In the genomic region with DNA sequence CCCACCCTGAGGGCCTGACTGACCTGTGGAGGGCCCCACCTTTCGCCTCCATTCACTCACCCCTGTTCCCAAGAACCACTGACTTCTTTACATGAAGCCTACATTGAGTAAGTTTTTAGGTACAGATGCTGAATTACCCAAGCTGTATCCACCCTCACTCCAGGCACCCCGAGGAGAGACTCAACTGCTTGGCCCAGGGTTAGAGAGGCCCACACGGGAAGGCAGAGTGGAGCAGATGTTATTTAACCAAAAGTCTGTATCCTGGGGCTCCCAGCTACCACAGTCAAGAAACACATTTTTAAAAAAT, we compare ENCODE assay signal across 13 cellular contexts.
DNase-seq lines count a peak whose midpoint lies in the region; ATAC-seq and TF ChIP-seq lines count a peak whose summit lies in the region.
"Had no signal": no experiment of that assay in that cellular context is flagged by ENCODE, and none has a peak within 500 bp of the region (broad histone marks: within the 10 kb centered on the region; RNA-seq: fewer than 3 reads in every experiment).

No MANE protein-coding gene starts in this region.

- peaks cover 79% of the 10 kb centered on the region for H3K4me1 Mint-ChIP-seq in activated naive CD4-positive, alpha-beta T cell treated with anti-CD3 and anti-CD28 coated beads, Interleukin-2, amount 10 ng/mL, durations not matched to agents 7 days and 5 days
- peaks cover 91 to 96% (median 92%) of the 10 kb centered on the region in 3 donors for H3K4me1 Mint-ChIP-seq in T-cell
- H3K4me1 Mint-ChIP-seq in stimulated activated naive CD8-positive, alpha-beta T cell treated with anti-CD3 and anti-CD28 coated beads, Interleukin-15, amount 100 ng/mL, for 72 hours: peaks cover 90% of the 10 kb centered on the region

- H3K4me3 Mint-ChIP-seq in activated naive CD4-positive, alpha-beta T cell treated with anti-CD3 and anti-CD28 coated beads, Interleukin-2, amount 10 ng/mL, durations not matched to agents 7 days and 5 days: no peak overlapping the region
- peak overlapping the region; percentile 32 to 73 (median 52) for H3K4me3 Mint-ChIP-seq in T-cell
- H3K4me3 Mint-ChIP-seq in stimulated activated naive CD8-positive, alpha-beta T cell treated with anti-CD3 and anti-CD28 coated beads, Interleukin-15, amount 100 ng/mL, for 72 hours: peak overlapping the region; percentile 51 to 57

- peak in 1 of 4 experiments; percentile 19 for ATAC-seq in T-cell (replicated peaks in 1 of 4)
- ATAC-seq in stimulated activated naive CD8-positive, alpha-beta T cell treated with anti-CD3 and anti-CD28 coated beads, Interleukin-15, amount 100 ng/mL, for 72 hours: peak; percentile 18
- ATAC-seq: SK-N-SH treated with all-trans-retinoic acid at 6 μM for 48 hours had no signal

- peak overlapping the region; percentile 90 for H3K27ac Mint-ChIP-seq in activated naive CD4-positive, alpha-beta T cell treated with anti-CD3 and anti-CD28 coated beads, Interleukin-2, amount 10 ng/mL, durations not matched to agents 7 days and 5 days
- H3K27ac Mint-ChIP-seq in T-cell: peak overlapping the region; percentile 75 to 89
- H3K27ac Mint-ChIP-seq in stimulated activated naive CD8-positive, alpha-beta T cell treated with anti-CD3 and anti-CD28 coated beads, Interleukin-15, amount 100 ng/mL, for 72 hours: peak overlapping the region; percentile 65 to 84

- no peaks in the 10 kb centered on the region for H3K27me3 Mint-ChIP-seq in activated naive CD4-positive, alpha-beta T cell treated with anti-CD3 and anti-CD28 coated beads, Interleukin-2, amount 10 ng/mL, durations not matched to agents 7 days and 5 days
- no peaks in the 10 kb centered on the region for H3K27me3 Mint-ChIP-seq in T-cell
- no peaks in the 10 kb centered on the region for H3K27me3 Mint-ChIP-seq in stimulated activated naive CD8-positive, alpha-beta T cell treated with anti-CD3 and anti-CD28 coated beads, Interleukin-15, amount 100 ng/mL, for 72 hours

- no peaks in the 10 kb centered on the region for H3K27me3 ChIP-seq in fibroblast of lung (ENCODE audit: control insufficient read depth, insufficient read depth, low read length)

- H3K79me2 ChIP-seq in fibroblast of lung (ENCODE audit: control insufficient read depth, insufficient read depth, low read length): peaks cover 28% of the 10 kb centered on the region

- peaks cover 6% of the 10 kb centered on the region for H3K4me1 ChIP-seq in fibroblast of lung (ENCODE audit: control insufficient read depth, extremely low read depth, insufficient read depth, low read length)

- no peak overlapping the region for H3K9ac ChIP-seq in fibroblast of lung (ENCODE audit: insufficient read depth, low read length)

- peaks cover 52% of the 10 kb centered on the region for H3K36me3 Mint-ChIP-seq in activated naive CD4-positive, alpha-beta T cell treated with anti-CD3 and anti-CD28 coated beads, Interleukin-2, amount 10 ng/mL, durations not matched to agents 7 days and 5 days
- H3K36me3 Mint-ChIP-seq in T-cell: peaks cover 51% of the 10 kb centered on the region

- no peak overlapping the region for H3K4me3 ChIP-seq in fibroblast of lung (replicated peaks in 1 of 4; ENCODE audit: control extremely low read depth in 1 of 4, insufficient read depth in 1 of 4, low read depth in 3 of 4, low read length in 4 of 4)
- H3K4me3 ChIP-seq: coronary artery had no signal

- no peaks in the 10 kb centered on the region for H3K9me3 ChIP-seq in fibroblast of lung (ENCODE audit: control insufficient read depth, insufficient read depth, low read depth, low read length)

- CTCF ChIA-PET in activated naive CD4-positive, alpha-beta T cell treated with anti-CD3 and anti-CD28 coated beads, Interleukin-2, amount 10 ng/mL, durations not matched to agents 7 days and 5 days (lab: Charles Lee): interaction anchor here (0.6 to 4.6 kb wide), 12 partner anchors 9 to 347 kb away, joined by 3 to 21 read pairs (median 5); no protein-coding TSS in a partner anchor
- CTCF ChIA-PET in T-cell (lab: Charles Lee): interaction anchor here (0.6 to 3.2 kb wide), 26 partner anchors 8 to 884 kb away, joined by 3 to 26 read pairs (median 6); partner anchors contain the start of genes CDNF (in 1 of the 2), HSPA14 (in 1 of the 2) and MSANTD7 (in 1 of the 2)
- CTCF ChIA-PET in RWPE1 (lab: Yijun Ruan, JAX): interaction anchor here (0.6 to 1.0 kb wide), 3 partner anchors 45 to 451 kb away, joined by 6 to 7 read pairs (median 6); no protein-coding TSS in a partner anchor

- H3K9me3 Mint-ChIP-seq in activated naive CD4-positive, alpha-beta T cell treated with anti-CD3 and anti-CD28 coated beads, Interleukin-2, amount 10 ng/mL, durations not matched to agents 7 days and 5 days: no peaks in the 10 kb centered on the region
- no peaks in the 10 kb centered on the region for H3K9me3 Mint-ChIP-seq in T-cell
- no peaks in the 10 kb centered on the region for H3K9me3 Mint-ChIP-seq in stimulated activated naive CD8-positive, alpha-beta T cell treated with anti-CD3 and anti-CD28 coated beads, Interleukin-15, amount 100 ng/mL, for 72 hours

- peaks cover 6% of the 10 kb centered on the region for H3K36me3 ChIP-seq in fibroblast of lung (ENCODE audit: control insufficient read depth, insufficient read depth, low read length)

- H4K20me1 ChIP-seq in fibroblast of lung (ENCODE audit: control insufficient read depth, extremely low read depth, insufficient read depth, low read length): no peaks in the 10 kb centered on the region

- TF ChIP-seq CTCF in fibroblast of lung (conservative IDR thresholded peaks at IDR 0.05 in 1 of 2, IDR thresholded peaks at IDR 0.05 in 1 of 2; ENCODE audit: low read depth in 1 of 2, low read length in 2 of 2) (no peak), RWPE1 (conservative IDR thresholded peaks at IDR 0.05; ENCODE audit: low read depth) (no peak), GM20000 (IDR thresholded peaks at IDR 0.05; ENCODE audit: extremely low read depth, missing control alignments) (no peak)

- no peak for DNase-seq in activated naive CD4-positive, alpha-beta T cell treated with anti-CD3 and anti-CD28 coated beads, Interleukin-2, amount 10 ng/mL, durations not matched to agents 7 days and 5 days
- DNase-seq in activated naive CD4-positive, alpha-beta T cell treated with Interleukin-2 at 50 U/mL for 16 hours: no peak
- DNase-seq in T-cell (no peak), fibroblast of lung (ENCODE audit: low read depth in 2 of 2) (no peak), RWPE1 (ENCODE audit: low spot score) (no peak), GOT3 (lab: John Stamatoyannopoulos, UW) (no peak), GM20000 (ENCODE audit: low spot score) (no peak)
- DNase-seq in stimulated activated naive CD8-positive, alpha-beta T cell treated with anti-CD3 and anti-CD28 coated beads, Interleukin-15, amount 100 ng/mL, for 72 hours: no peak
- DNase-seq: amniotic stem cell; DMS79 treated with DMSO at 0.1 percent for 48 hours; stimulated activated CD4-positive, alpha-beta T cell treated with anti-CD3 and anti-CD28 coated beads, Interleukin-1b, Interleukin-23, amount 100 ng/mL, for 48 hours had no signal

- H3K4me2 ChIP-seq in fibroblast of lung (ENCODE audit: extremely low read depth, insufficient read depth, low read length): no peak overlapping the region

- H3K27ac ChIP-seq in fibroblast of lung (ENCODE audit: insufficient read depth, low read length): peak overlapping the region; percentile 56
- no peak overlapping the region for H3K27ac ChIP-seq in RWPE1
- H3K27ac ChIP-seq: coronary artery had no signal

- H2AFZ ChIP-seq in fibroblast of lung (ENCODE audit: low read length): no peak overlapping the region

- POLR2A ChIA-PET in T-cell (lab: Charles Lee) (interaction anchor here (0.6 to 2.2 kb wide), 13 partner anchors 15 to 358 kb away, joined by 3 to 9 read pairs (median 3); partner anchors contain the start of genes CDNF (in 1 of the 2), HSPA14 (in 1 of the 2) and MSANTD7 (in 1 of the 2)), RWPE1 (lab: Yijun Ruan, JAX; ENCODE audit: low non-redundant PET) (no interaction called here)
